32 cellular contexts compared by ENCODE assay signal in the genomic region with DNA sequence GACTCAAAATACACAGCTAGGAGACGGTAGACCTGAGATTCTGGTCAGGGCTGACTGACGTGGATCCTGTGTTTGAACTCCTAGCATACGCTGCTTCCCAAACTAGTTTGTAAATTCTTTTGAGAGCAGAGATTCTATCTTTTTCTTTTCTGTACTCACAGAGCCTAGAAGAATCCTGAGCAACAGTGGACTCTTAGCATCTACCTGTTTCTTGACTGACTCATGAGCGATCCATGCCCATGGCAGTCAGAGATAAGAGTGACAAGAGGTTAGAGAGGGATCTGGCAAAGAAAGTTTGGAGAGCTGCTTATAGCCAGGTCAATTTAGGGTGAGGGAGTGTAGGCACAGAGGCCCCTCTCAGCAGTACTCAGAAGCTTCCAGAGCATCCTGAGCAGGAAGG.
"Had no signal": no experiment of that assay in that cellular context is flagged by ENCODE, and none has a peak within 500 bp of the region (broad histone marks: within the 10 kb centered on the region; RNA-seq: fewer than 3 reads in every experiment).

No MANE protein-coding gene starts in this region.

- H3K27me3 ChIP-seq: adrenal gland, body of pancreas, breast epithelium had no signal

- H3K9me3 ChIP-seq: adrenal gland, body of pancreas, breast epithelium had no signal

- H3K36me3 ChIP-seq: adrenal gland, breast epithelium had no signal

- H3K27ac ChIP-seq: adrenal gland, body of pancreas, RWPE1, VCaP had no signal

- ATAC-seq: activated naive CD4-positive, alpha-beta T cell treated with anti-CD3 and anti-CD28 coated beads, Interleukin-2, amount 50 U/mL, for 72 hours; activated T-cell treated with anti-CD3 and anti-CD28 coated beads, Interleukin-2, amount 50 U/mL, for 4 hours; body of pancreas had no signal

- DNase-seq: activated B cell treated with CpG ODN at 0.5 μM for 24 hours; activated CD4-positive, alpha-beta memory T cell treated with anti-CD3 and anti-CD28 coated beads for 36 hours; activated CD4-positive, alpha-beta T cell treated with anti-CD3 and anti-CD28 coated beads for 4 hours; activated CD4-positive, alpha-beta T cell treated with anti-CD3 and anti-CD28 coated beads, Interleukin-2, amount 50 U/mL, for 1 hour; activated CD4-positive, CD25-positive, alpha-beta regulatory T cell treated with anti-CD3 and anti-CD28 coated beads, Interleukin-2, amount 50 U/mL, for 72 hours; activated CD8-positive, alpha-beta memory T cell treated with anti-CD3 and anti-CD28 coated beads, Interleukin-2, amount 50 U/mL, for 4 hours; activated gamma-delta T cell treated with Interleukin-2 at 50 U/mL for 16 hours; activated naive CD4-positive, alpha-beta T cell treated with anti-CD3 and anti-CD28 coated beads for 36 hours; activated T-cell treated with anti-CD3 and anti-CD28 coated beads for 4 hours; activated T-cell treated with anti-CD3 and anti-CD28 coated beads, Interleukin-2, amount 50 U/mL, for 4 hours; adrenal gland; body of pancreas; Karpas-422; NCI-H1105; NCI-H1417 treated with DMSO at 0.1 percent for 48 hours; NCI-H1694; NCI-H1930; NCI-H2081 treated with DMSO at 0.1 percent for 48 hours; NCI-H345; NCI-H526; NCI-H748 treated with DMSO at 0.1 percent for 48 hours; NK-92 treated with Interleukin-12 subunit alpha and Interleukin-12 subunit beta, amount 100 ng/mL, for 24 hours; PC-9; Right ventricle myocardium superior; SW 1271; T-helper 1 cell; T-helper 2 cell; T-helper 9 cell had no signal

- H3K4me3 ChIP-seq: adrenal gland, body of pancreas, breast epithelium, PC-9 had no signal

- H3K4me1 ChIP-seq: adrenal gland had no signal

- H2AFZ ChIP-seq: PC-9 had no signal
